11 cellular contexts compared by ENCODE assay signal in genomic region chr1:108467155-108467554, GRCh38. TPM values are rescaled to one million over a fixed set of nuclear protein-coding genes. Genes with fewer than 3 reads are reported as not detected.
"Had no signal": no experiment of that assay in that cellular context is flagged by ENCODE, and none has a peak within 500 bp of the region (broad histone marks: within the 10 kb centered on the region; RNA-seq: fewer than 3 reads in every experiment).

No MANE protein-coding gene starts in this region.

RNA-seq across cellular contexts. Expression of gene NBPF6, which starts 17.0 kb away (rescaled TPM):
- total RNA-seq: activated B cell treated with CpG ODN at 0.5 μM for 24 hours; activated CD4-positive, alpha-beta memory T cell treated with anti-CD3 and anti-CD28 coated beads, Interleukin-2, amount 10 ng/mL, durations not matched to agents 7 days and 5 days; activated CD4-positive, alpha-beta T cell treated with anti-CD3 and anti-CD28 coated beads for 36 hours; activated CD4-positive, alpha-beta T cell treated with anti-CD3 and anti-CD28 coated beads, Interleukin-2, amount 10 ng/mL, durations not matched to agents 7 days and 5 days; activated CD8-positive, alpha-beta memory T cell treated with anti-CD3 and anti-CD28 coated beads for 36 hours; activated CD8-positive, alpha-beta memory T cell treated with anti-CD3 and anti-CD28 coated beads, Interleukin-2, amount 10 ng/mL, durations not matched to agents 7 days and 5 days; activated CD8-positive, alpha-beta T cell treated with anti-CD3 and anti-CD28 coated beads for 36 hours; activated CD8-positive, alpha-beta T cell treated with anti-CD3 and anti-CD28 coated beads, Interleukin-2, amount 10 ng/mL, durations not matched to agents 7 days and 5 days; T-cell; T-helper 2 cell treated with Interferon-gamma antibody and Interleukin-4, amounts not matched to agents 100 ng/mL and 5 ng/mL, for 36 hours; WTC11 had no signal
